ENCODE assay signal across 15 cellular contexts in the genomic region with DNA sequence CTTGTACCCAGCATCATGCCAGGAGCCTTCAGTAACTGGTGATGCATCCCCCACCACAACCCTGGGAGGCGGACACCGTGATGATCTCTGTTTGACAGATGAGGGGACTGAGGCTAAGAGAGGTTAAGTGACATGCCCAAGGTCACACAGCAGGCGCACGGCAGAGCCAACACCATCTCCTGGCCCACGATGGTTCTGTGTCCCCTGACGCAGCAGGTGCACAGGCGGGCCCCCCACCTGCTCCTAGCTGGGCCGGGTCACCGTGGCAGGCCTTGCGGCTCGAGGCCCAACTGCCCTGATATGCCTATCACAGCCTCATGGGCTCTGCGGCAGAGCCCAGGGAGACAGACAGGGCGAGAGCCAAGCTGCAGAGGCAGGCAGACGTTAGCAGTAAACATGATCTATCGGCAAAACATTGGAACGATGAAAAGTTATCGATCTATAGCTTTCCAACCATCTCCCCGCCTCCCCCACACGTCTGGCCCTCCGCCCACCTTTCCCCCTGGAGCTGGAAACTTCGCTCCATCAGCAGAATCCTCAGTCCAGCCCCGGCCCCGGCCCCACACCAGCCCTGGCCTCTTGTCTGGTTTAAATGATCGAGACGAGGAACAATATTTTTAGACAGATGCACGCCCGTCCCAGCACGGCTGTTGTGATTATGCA.
A peak's percentile ranks its signal among the peaks of the same experiment; 100 is the strongest.
DNase-seq lines count a peak whose midpoint lies in the region; ATAC-seq, FAIRE-seq and TF ChIP-seq lines count a peak whose summit lies in the region.
"Had no signal": no experiment of that assay in that cellular context is flagged by ENCODE, and none has a peak within 500 bp of the region (broad histone marks: within the 10 kb centered on the region; RNA-seq: fewer than 3 reads in every experiment).

No MANE protein-coding gene starts in this region.

- no peak overlapping the region for H3K4me3 ChIP-seq in BLaER1 treated with 17β-estradiol and CSF1 and Interleukin-3, amounts not matched to agents 10 nM and 100 nM
- no peak overlapping the region for H3K4me3 ChIP-seq in kidney (ENCODE audit: low read length in 2 of 2)

- H3K9me3 Mint-ChIP-seq in osteocyte (ENCODE audit: unreplicated experiment) (no peaks in the 10 kb centered on the region), chondrocyte (ENCODE audit: low read depth) (peaks cover 4% of the 10 kb centered on the region)
- H3K9me3 Mint-ChIP-seq: CD8-positive, alpha-beta T cell had no signal

- H3K27ac Mint-ChIP-seq in osteocyte (ENCODE audit: unreplicated experiment) (no peak overlapping the region), chondrocyte (ENCODE audit: unreplicated experiment) (no peak overlapping the region)
- H3K27ac Mint-ChIP-seq: CD8-positive, alpha-beta T cell had no signal

- H3K27me3 Mint-ChIP-seq in osteocyte (ENCODE audit: unreplicated experiment) (peaks cover 12% of the 10 kb centered on the region), chondrocyte (ENCODE audit: low read depth) (peaks cover 47% of the 10 kb centered on the region)

- no peaks in the 10 kb centered on the region for H3K36me3 Mint-ChIP-seq in osteocyte (ENCODE audit: unreplicated experiment)
- no peaks in the 10 kb centered on the region for H3K36me3 Mint-ChIP-seq in chondrocyte (ENCODE audit: low read depth)
- H3K36me3 Mint-ChIP-seq: CD8-positive, alpha-beta T cell had no signal

- TF ChIP-seq CTCF in kidney (IDR thresholded peaks at IDR 0.05; ENCODE audit: borderline replicate concordance, extremely low read depth, insufficient read depth), result no peak
- no peak for TF ChIP-seq CTCF in osteocyte (IDR thresholded peaks at IDR 0.05)
- TF ChIP-seq CTCF in chondrocyte (IDR thresholded peaks at IDR 0.05), result no peak

- peak; percentile 46 for DNase-seq in RPMI8226
- DNase-seq in kidney, result peak; percentile 61
- DNase-seq in urothelium cell line (ENCODE audit: low spot score), result no peak
- no peak for DNase-seq in osteocyte (ENCODE audit: extremely low spot score, unreplicated experiment)
- DNase-seq in chondrocyte (ENCODE audit: low spot score), result no peak
- DNase-seq: ACHN; Calu3; CD8-positive, alpha-beta T cell; DMS79 treated with DMSO at 0.1 percent for 48 hours; GF-D8; GOT3; H9 had no signal

- FAIRE-seq in kidney (lab: Jason Lieb, UNC) (no peak), urothelium cell line (lab: Jason Lieb, UNC) (peak; percentile 93)
- FAIRE-seq: A204.1 had no signal

- H3K4me3 Mint-ChIP-seq in osteocyte (ENCODE audit: unreplicated experiment) (no peak overlapping the region), chondrocyte (ENCODE audit: unreplicated experiment) (no peak overlapping the region)
- H3K4me3 Mint-ChIP-seq: CD8-positive, alpha-beta T cell; H9 had no signal

- H3K27me3 ChIP-seq in BLaER1 treated with 17β-estradiol and CSF1 and Interleukin-3, amounts not matched to agents 10 nM and 100 nM, result peaks cover 0 to 21% (median 0%) of the 10 kb centered on the region in 11 experiments; a peak in 6 of 22 replicates

- peaks cover 12 to 79% (median 47%) of the 10 kb centered on the region in 10 experiments for H3K4me1 ChIP-seq in BLaER1 treated with 17β-estradiol and CSF1 and Interleukin-3, amounts not matched to agents 10 nM and 100 nM
- no peaks in the 10 kb centered on the region for H3K4me1 ChIP-seq in kidney (ENCODE audit: control insufficient read depth in 1 of 2, insufficient read depth in 1 of 2, low read depth in 1 of 2, low read length in 2 of 2)

- no peak for ATAC-seq in HG03108 (IDR thresholded peaks at IDR 0.05; ENCODE audit: unreplicated experiment)
- ATAC-seq: CD8-positive, alpha-beta T cell had no signal

- intact Hi-C loops in kidney (cut with DNase I), result no loop called here

- H3K27ac ChIP-seq in BLaER1 treated with 17β-estradiol and CSF1 and Interleukin-3, amounts not matched to agents 10 nM and 100 nM, result no peak overlapping the region
- H3K27ac ChIP-seq in kidney (ENCODE audit: low read depth in 2 of 2, low read length in 2 of 2), result no peak overlapping the region

- H3K4me1 Mint-ChIP-seq in osteocyte (ENCODE audit: unreplicated experiment) (no peaks in the 10 kb centered on the region), chondrocyte (ENCODE audit: low read depth) (no peaks in the 10 kb centered on the region)

- H3K36me3 ChIP-seq in BLaER1 treated with 17β-estradiol and CSF1 and Interleukin-3, amounts not matched to agents 10 nM and 100 nM, result no peaks in the 10 kb centered on the region
- no peaks in the 10 kb centered on the region for H3K36me3 ChIP-seq in kidney (ENCODE audit: control insufficient read depth in 1 of 2, insufficient read depth in 2 of 2, low read length in 2 of 2)

- H4K20me1 ChIP-seq in BLaER1 treated with 17β-estradiol and CSF1 and Interleukin-3, amounts not matched to agents 10 nM and 100 nM, result peaks cover 0 to 19% (median 5%) of the 10 kb centered on the region in 11 experiments; a peak in 6 of 22 replicates

- no peaks in the 10 kb centered on the region for H3K9me3 ChIP-seq in BLaER1 treated with 17β-estradiol and CSF1 and Interleukin-3, amounts not matched to agents 10 nM and 100 nM (replicated peaks in 1 of 11)
- no peaks in the 10 kb centered on the region for H3K9me3 ChIP-seq in kidney (ENCODE audit: control insufficient read depth in 1 of 2, low read length in 2 of 2)

- H3K4me2 ChIP-seq in BLaER1 treated with 17β-estradiol and CSF1 and Interleukin-3, amounts not matched to agents 10 nM and 100 nM, result peak overlapping the region in 8 of 11 experiments; percentile 37 to 88 (median 78); a peak in 13 of 22 replicates

- no peak overlapping the region for H3K9ac ChIP-seq in BLaER1 treated with 17β-estradiol and CSF1 and Interleukin-3, amounts not matched to agents 10 nM and 100 nM
- no peak overlapping the region for H3K9ac ChIP-seq in kidney (ENCODE audit: low read length in 2 of 2)

Comparison
In these comparisons a context has a peak if more than half of its experiments do, and no peak if none do; other contexts are left out.
1. DNase-seq: peak in RPMI8226 (single experiment) and kidney (single experiment); none in urothelium cell line (single experiment), osteocyte (single experiment) and chondrocyte (single experiment).